1 cellular context compared by ENCODE assay signal in the genomic region with DNA sequence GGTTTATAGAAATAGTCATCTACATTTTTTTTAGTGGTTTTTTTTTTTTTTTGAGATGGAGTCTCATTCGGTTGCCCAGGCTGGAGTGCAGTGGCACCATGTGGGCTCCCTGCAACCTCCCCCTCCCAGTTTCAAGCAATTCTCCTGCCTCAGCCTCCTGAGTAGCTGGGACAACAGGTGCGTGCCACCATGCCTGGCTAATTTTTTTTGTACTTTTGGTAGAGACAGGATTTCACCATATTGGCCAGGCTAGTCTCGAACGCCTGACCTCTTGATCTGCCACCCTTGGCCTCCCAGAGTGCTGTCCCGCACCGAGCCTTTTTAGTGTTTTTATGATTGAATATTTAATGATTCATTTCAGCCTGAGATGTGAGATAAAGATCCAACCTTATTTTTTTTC.
TF ChIP-seq lines count a peak whose summit lies in the region.

No MANE protein-coding gene starts in this region.

TF ChIP-seq in endothelial cell of umbilical vein, 7 proteins besides CTCF, POLR2A, EP300 and RAD21:
- no peak for TF ChIP-seq JUN (IDR thresholded peaks at IDR 0.05; ENCODE audit: borderline replicate concordance, insufficient read depth, insufficient read length, low read depth)
- no peak for TF ChIP-seq MYC (IDR thresholded peaks at IDR 0.05; ENCODE audit: low read depth, low read length)
- TF ChIP-seq FOS (IDR thresholded peaks at IDR 0.05; ENCODE audit: borderline replicate concordance, insufficient read depth, low read length) = no peak
- no peak for TF ChIP-seq EZH2 (IDR thresholded peaks at IDR 0.05; ENCODE audit: borderline replicate concordance, low read depth, low read length, severe bottlenecking)
- no peak for TF ChIP-seq GATA2 (IDR thresholded peaks at IDR 0.05; ENCODE audit: insufficient read depth, insufficient read length, low read depth, low read length)
- TF ChIP-seq POLR2AphosphoS5 (IDR thresholded peaks at IDR 0.05; ENCODE audit: insufficient read depth, low read depth, low read length) = no peak
- no peak for TF ChIP-seq MAX (IDR thresholded peaks at IDR 0.05; ENCODE audit: insufficient read depth, insufficient read length)
